ENCODE assay signal across 1 cellular context in genomic region chr1:27522860-27523665, GRCh38.
TF ChIP-seq lines count a peak whose summit lies in the region.

No MANE protein-coding gene starts in this region.

TF ChIP-seq in H1, 55 proteins besides CTCF, POLR2A, EP300 and RAD21:
- peak; percentile 80 for TF ChIP-seq MAX (IDR thresholded peaks at IDR 0.05)
- TF ChIP-seq TAF1 (IDR thresholded peaks at IDR 0.05; ENCODE audit: low read depth, low read length) = 0 out of 2 replicates have a peak, but pooled peaks have one; percentile 13
- TF ChIP-seq SP4 (IDR thresholded peaks at IDR 0.05; ENCODE audit: low read length) = 0 out of 2 replicates have a peak, but pooled peaks have one; percentile 15
- peak; percentile 80; the same call in 1 of the 2 replicates for TF ChIP-seq KDM1A (IDR thresholded peaks at IDR 0.05; ENCODE audit: borderline replicate concordance, low read length)
- TF ChIP-seq EGR1 (IDR thresholded peaks at IDR 0.05; ENCODE audit: borderline replicate concordance, low read depth, low read length) = no peak
- TF ChIP-seq JUND (IDR thresholded peaks at IDR 0.05; ENCODE audit: low read length) = no peak
- no peak for TF ChIP-seq BRCA1 (IDR thresholded peaks at IDR 0.05; ENCODE audit: low read depth, low read length)
